Comparison of ENCODE assay signal across 8 cellular contexts in genomic region chr3:170961616-170962400, GRCh38. TPM values are rescaled to one million over a fixed set of nuclear protein-coding genes. Genes with fewer than 3 reads are reported as not detected.
A peak's percentile ranks its signal among the peaks of the same experiment; 100 is the strongest.
DNase-seq lines count a peak whose midpoint lies in the region; ATAC-seq, FAIRE-seq and TF ChIP-seq lines count a peak whose summit lies in the region.

No MANE protein-coding gene starts in this region.

- no peak for FAIRE-seq in urothelium cell line (lab: Jason Lieb, UNC)

- H3K4me3 ChIP-seq in adipocyte (ENCODE audit: low read length): no peak overlapping the region
- H3K4me3 ChIP-seq in suprapubic skin: no peak overlapping the region
- H3K4me3 ChIP-seq in coronary artery: no peak overlapping the region

- H3K36me3 ChIP-seq in adipocyte (ENCODE audit: control insufficient read depth, insufficient read depth, low read length, severe bottlenecking): no peaks in the 10 kb centered on the region
- no peaks in the 10 kb centered on the region for H3K36me3 ChIP-seq in suprapubic skin

- TF ChIP-seq EP300 in suprapubic skin (IDR thresholded peaks at IDR 0.05): no peak

- 37% methylated on average over 4 of the region's 4 CpGs for WGBS in suprapubic skin

- TF ChIP-seq CTCF in suprapubic skin (IDR thresholded peaks at IDR 0.05) (peak; percentile 16 to 27), coronary artery (IDR thresholded peaks at IDR 0.05) (no peak)

- H3K4me1 ChIP-seq in adipocyte (ENCODE audit: control insufficient read depth, insufficient read depth, low read length): peaks cover 14% of the 10 kb centered on the region
- no peaks in the 10 kb centered on the region for H3K4me1 ChIP-seq in suprapubic skin

- DNase-seq in GM03348 (ENCODE audit: low spot score): peak; percentile 50
- peak; percentile 50 for DNase-seq in M059J (ENCODE audit: low read depth)
- DNase-seq in adipocyte (ENCODE audit: low read depth): peak; percentile 82
- DNase-seq in hippocampal formation (lab: John Stamatoyannopoulos, UW): peak; percentile 2 to 88
- DNase-seq in suprapubic skin (ENCODE audit: low spot score in 2 of 2): no peak
- DNase-seq in urothelium cell line (ENCODE audit: low spot score): no peak
- DNase-seq in coronary artery (ENCODE audit: low spot score): no peak

- H3K9me3 ChIP-seq in adipocyte (ENCODE audit: control insufficient read depth, low read length) (no peaks in the 10 kb centered on the region), suprapubic skin (no peaks in the 10 kb centered on the region)

- no peak overlapping the region for H3K9ac ChIP-seq in adipocyte (ENCODE audit: low read length)

- no peak for TF ChIP-seq POLR2A in suprapubic skin (IDR thresholded peaks at IDR 0.05)

- ATAC-seq in GM18861 (IDR thresholded peaks at IDR 0.05; ENCODE audit: unreplicated experiment): no peak

- no peaks in the 10 kb centered on the region for H3K27me3 ChIP-seq in adipocyte (replicated peaks; ENCODE audit: control insufficient read depth, insufficient read depth, low read length)
- H3K27me3 ChIP-seq in suprapubic skin: no peaks in the 10 kb centered on the region

- H3K27ac ChIP-seq in suprapubic skin (no peak overlapping the region), coronary artery (no peak overlapping the region)

RNA-seq across cellular contexts. Expression of gene EIF5A2, which starts 53.4 kb away (rescaled TPM):
- total RNA-seq in M059J (2014; rRNA removed; shearing (Covaris generic)): 17.4 and 25.1 TPM in 2 replicates
- total RNA-seq in suprapubic skin: 1 to 10 TPM; 1.9 to 5.3 (median 3.5) TPM

Comparison
In these comparisons a context has a peak if more than half of its experiments do, and no peak if none do; other contexts are left out.
1. DNase-seq: peak in GM03348 (single experiment), M059J (single experiment), adipocyte (single experiment) and hippocampal formation (2 of 2); none in suprapubic skin (0 of 2), urothelium cell line (single experiment) and coronary artery (single experiment).